Comparison of ENCODE assay signal across 10 cellular contexts in the genomic region with DNA sequence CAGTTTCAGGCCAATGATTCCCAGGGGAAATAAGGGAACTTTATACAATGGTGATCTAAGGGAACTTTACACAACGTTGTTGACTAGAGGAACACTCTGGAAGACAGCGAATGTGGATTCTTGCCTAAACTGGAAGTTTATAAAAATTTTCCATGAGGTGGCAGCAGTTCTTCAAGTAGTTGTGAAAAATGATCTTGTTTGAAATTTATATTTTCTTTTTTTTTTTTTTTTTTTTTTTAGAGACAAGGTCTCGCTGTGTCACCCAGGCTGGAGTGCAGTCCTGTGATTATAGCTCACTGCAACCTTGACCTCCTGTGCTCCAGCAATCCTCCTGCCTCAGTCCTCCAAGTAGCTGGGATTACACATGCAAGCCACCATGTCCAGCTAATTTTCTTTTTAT. TPM values are rescaled to one million over a fixed set of nuclear protein-coding genes. Genes with fewer than 3 reads are reported as not detected.
DNase-seq lines count a peak whose midpoint lies in the region; ATAC-seq, FAIRE-seq and TF ChIP-seq lines count a peak whose summit lies in the region.
"Had no signal": no experiment of that assay in that cellular context is flagged by ENCODE, and none has a peak within 500 bp of the region (broad histone marks: within the 10 kb centered on the region; RNA-seq: fewer than 3 reads in every experiment).

No MANE protein-coding gene starts in this region.

- H4K20me1 ChIP-seq in HepG2 (ENCODE audit: insufficient read depth, low read length) = no peaks in the 10 kb centered on the region

- H3K9me3 ChIP-seq in HepG2 (ENCODE audit: low read length) = no peaks in the 10 kb centered on the region
- H3K9me3 ChIP-seq in mucosa of descending colon = no peaks in the 10 kb centered on the region

- no peak for ATAC-seq in HepG2
- no peak for ATAC-seq in natural killer cell
- no peak for ATAC-seq in HG03354 (IDR thresholded peaks at IDR 0.05; ENCODE audit: poor library complexity, severe bottlenecking, unreplicated experiment)
- ATAC-seq in mucosa of descending colon = no peak

- intact Hi-C loops in HepG2 (cut with micrococcal nuclease; ENCODE audit: unreplicated experiment) = no loop called here
- intact Hi-C loops in natural killer cell (cut with micrococcal nuclease) = no loop called here
- intact Hi-C loops in mucosa of descending colon (cut with DNase I, micrococcal nuclease) = no loop called here

- in situ Hi-C loops in ACHN (cut with HindIII; ENCODE audit: low pct_ligation_motif_present, low pct_unique_long_range_greater_than_20kb, low sequenced_read_pairs) (no loop called here), astrocyte of the spinal cord (cut with HindIII; ENCODE audit: low sequenced_read_pairs) (no loop called here), HepG2 (cut with HindIII; ENCODE audit: extremely low pct_ligation_motif_present, low pct_unique_long_range_greater_than_20kb) (no loop called here)

- TF ChIP-seq RAD21 in HepG2 (CRISPR knock-in tag; IDR thresholded peaks at IDR 0.05) = no peak

- no peaks in the 10 kb centered on the region for H3K79me2 ChIP-seq in HepG2 (ENCODE audit: insufficient read depth, low read length)

- H3K4me3 Mint-ChIP-seq in HFFc6 = no peak overlapping the region
- no peak overlapping the region for H3K4me3 Mint-ChIP-seq in natural killer cell

- peaks cover 1% of the 10 kb centered on the region; the same call in 1 of the 2 replicates for H3K27me3 Mint-ChIP-seq in HFFc6 (ENCODE audit: insufficient read depth)
- H3K27me3 Mint-ChIP-seq in natural killer cell (ENCODE audit: low read depth in 2 of 2) = no peaks in the 10 kb centered on the region

- peaks cover 45% of the 10 kb centered on the region for H3K4me1 ChIP-seq in HepG2 (ENCODE audit: insufficient read depth, low read length)
- H3K4me1 ChIP-seq in mucosa of descending colon (ENCODE audit: low read depth) = no peaks in the 10 kb centered on the region

- H3K27ac ChIP-seq in HepG2 (ENCODE audit: extremely low read length, insufficient read depth, low read length) = no peak overlapping the region

- H3K36me3 ChIP-seq in HepG2 (replicated peaks in 1 of 2; ENCODE audit: control insufficient read depth in 1 of 2, insufficient read depth in 2 of 2, low read length in 2 of 2) (no peaks in the 10 kb centered on the region), mucosa of descending colon (ENCODE audit: low read depth) (no peaks in the 10 kb centered on the region)

- no TSS peak for BruUV-seq in HepG2 (replicated peaks; lab: Mats Ljungman, UMichigan)

- peak; percentile 60 for DNase-seq in ACHN
- DNase-seq in HFFc6 = peak; percentile 41
- peak; percentile 59 for DNase-seq in astrocyte of the spinal cord (ENCODE audit: low read depth, low spot score)
- DNase-seq in HepG2 (ENCODE audit: low spot score) = peak; percentile 46
- no peak for DNase-seq in natural killer cell
- no peak for DNase-seq in NCI-H187 treated with DMSO at 0.1 percent for 48 hours (lab: John Stamatoyannopoulos, UW)
- no peak for DNase-seq in mucosa of descending colon
- DNase-seq: NCI-H2029 treated with DMSO at 0.1 percent for 48 hours; stimulated activated CD4-positive, alpha-beta T cell treated with anti-CD3 and anti-CD28 coated beads, Interleukin-12 subunit alpha, Interleukin-12 subunit beta, amount 100 ng/mL, for 4 hours had no signal

- no peak for TF ChIP-seq EP300 in HepG2 (IDR thresholded peaks at IDR 0.05; ENCODE audit: low read depth in 2 of 2, low read length in 2 of 2)
- TF ChIP-seq EP300 in HepG2 (CRISPR knock-in tag; IDR thresholded peaks at IDR 0.05; ENCODE audit: borderline replicate concordance) = no peak

- no peak overlapping the region for H3K4me2 ChIP-seq in HepG2 (ENCODE audit: low read depth, low read length)

- H3K36me3 Mint-ChIP-seq in HFFc6 (ENCODE audit: low read depth) = no peaks in the 10 kb centered on the region
- no peaks in the 10 kb centered on the region for H3K36me3 Mint-ChIP-seq in natural killer cell

- no peak overlapping the region for H2AFZ ChIP-seq in HepG2 (ENCODE audit: low read length)

- WGBS in HepG2 (ENCODE audit: low lambda C conversion rate) = 33% methylated on average over 3 of the region's 3 CpGs

- TF ChIP-seq CTCF in HFFc6 (IDR thresholded peaks at IDR 0.05) (peak; percentile 63), astrocyte of the spinal cord (IDR thresholded peaks at IDR 0.05; ENCODE audit: low read depth, low read length) (peak; percentile 14), HepG2 (CRISPR knock-in tag; IDR thresholded peaks at IDR 0.05) (0 out of 2 replicates have a peak, but pooled peaks have one; percentile 18), natural killer cell (IDR thresholded peaks at IDR 0.05) (no peak), mucosa of descending colon (IDR thresholded peaks at IDR 0.05) (no peak)

- FAIRE-seq in HepG2 (lab: Jason Lieb, UNC) = no peak

- H3K27me3 ChIP-seq in HepG2 (ENCODE audit: control insufficient read depth in 1 of 2, insufficient read depth in 2 of 2, low read length in 2 of 2) = no peaks in the 10 kb centered on the region

- no peak for TF ChIP-seq POLR2A in HepG2 (IDR thresholded peaks at IDR 0.05; ENCODE audit: insufficient read depth in 1 of 2, low read depth in 2 of 2, low read length in 2 of 2)

- 0 out of 2 replicates have a peak, but pooled peaks cover 6% of the 10 kb centered on the region for H3K4me1 Mint-ChIP-seq in HFFc6 (ENCODE audit: low read depth)
- H3K4me1 Mint-ChIP-seq in natural killer cell = no peaks in the 10 kb centered on the region

- H3K4me3 ChIP-seq in astrocyte of the spinal cord (ENCODE audit: low read depth, low read length) = no peak overlapping the region
- H3K4me3 ChIP-seq in HepG2 (replicated peaks in 1 of 3; ENCODE audit: insufficient read depth in 1 of 3, low read depth in 2 of 3, low read length in 3 of 3) = no peak overlapping the region
- no peak overlapping the region for H3K4me3 ChIP-seq in mucosa of descending colon

- no peak overlapping the region for H3K9ac ChIP-seq in HepG2 (ENCODE audit: insufficient read depth, low read depth, low read length)

- CTCF ChIA-PET in HepG2 (lab: Yijun Ruan, JAX; ENCODE audit: low intra/inter-chr PET ratio, low total read pairs) = no interaction called here

- H3K27ac Mint-ChIP-seq in HFFc6 = no peak overlapping the region
- no peak overlapping the region for H3K27ac Mint-ChIP-seq in natural killer cell

- H3K9me3 Mint-ChIP-seq in HFFc6 (no peaks in the 10 kb centered on the region), natural killer cell (no peaks in the 10 kb centered on the region)

- POLR2A ChIA-PET in HepG2 (lab: Yijun Ruan, JAX) = interaction anchor here (1.3 kb wide), 1 partner anchor 13 kb away, joined by 3 read pairs; no protein-coding TSS in a partner anchor

TF ChIP-seq in HepG2, 621 proteins besides CTCF, POLR2A, EP300 and RAD21 (continues in another document):
- TF ChIP-seq GZF1 (CRISPR knock-in tag; IDR thresholded peaks at IDR 0.05) (no peak), HOXA7 (CRISPR knock-in tag; IDR thresholded peaks at IDR 0.05) (no peak), ZNF30 (CRISPR knock-in tag; IDR thresholded peaks at IDR 0.05) (no peak), PHF8 (CRISPR knock-in tag; IDR thresholded peaks at IDR 0.05) (no peak), RFXAP (CRISPR knock-in tag; IDR thresholded peaks at IDR 0.05; ENCODE audit: borderline replicate concordance) (no peak), ZNF850 (CRISPR knock-in tag; conservative IDR thresholded peaks at IDR 0.05) (no peak), ZFP82 (CRISPR knock-in tag; IDR thresholded peaks at IDR 0.05; ENCODE audit: borderline replicate concordance) (no peak), SP4 (CRISPR knock-in tag; IDR thresholded peaks at IDR 0.05) (no peak), KMT2B (CRISPR knock-in tag; IDR thresholded peaks at IDR 0.05) (no peak), ZFP1 (CRISPR knock-in tag; IDR thresholded peaks at IDR 0.05) (no peak)
- TF ChIP-seq, protein P1, sequence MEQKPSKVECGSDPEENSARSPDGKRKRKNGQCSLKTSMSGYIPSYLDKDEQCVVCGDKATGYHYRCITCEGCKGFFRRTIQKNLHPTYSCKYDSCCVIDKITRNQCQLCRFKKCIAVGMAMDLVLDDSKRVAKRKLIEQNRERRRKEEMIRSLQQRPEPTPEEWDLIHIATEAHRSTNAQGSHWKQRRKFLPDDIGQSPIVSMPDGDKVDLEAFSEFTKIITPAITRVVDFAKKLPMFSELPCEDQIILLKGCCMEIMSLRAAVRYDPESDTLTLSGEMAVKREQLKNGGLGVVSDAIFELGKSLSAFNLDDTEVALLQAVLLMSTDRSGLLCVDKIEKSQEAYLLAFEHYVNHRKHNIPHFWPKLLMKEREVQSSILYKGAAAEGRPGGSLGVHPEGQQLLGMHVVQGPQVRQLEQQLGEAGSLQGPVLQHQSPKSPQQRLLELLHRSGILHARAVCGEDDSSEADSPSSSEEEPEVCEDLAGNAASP (CRISPR knock-in tag; IDR thresholded peaks at IDR 0.05; ENCODE audit: borderline replicate concordance) = no peak

RNA-seq across cellular contexts. Expression of gene GTF2I, which starts 32.1 kb away (rescaled TPM):
- total RNA-seq in HFFc6 (2021; fragmentation: NEBNext Ultra II Directional; extraction: Animal tissue kit (Norgen Biotek cat#: 25700)) = 100 to 1,000 TPM; 139 to 152 (median 151) TPM
- total RNA-seq in HepG2 (2016; rRNA removed; fragmentation: Illumina TruSeq; extraction: Trizol) (120 and 125 TPM in 2 replicates), natural killer cell (100 to 1,000 TPM; 153 to 222 (median 188) TPM), mucosa of descending colon (100 to 1,000 TPM; 111 to 220 (median 130) TPM)
- total RNA-seq in HepG2 (2016; cell fraction: cytosol; rRNA removed; fragmentation: Illumina TruSeq; extraction: Trizol; ENCODE audit: low read depth) = 37.3 and 58.3 TPM in 2 replicates
- total RNA-seq in HepG2 (2016; cell fraction: insoluble cytoplasmic fraction; rRNA removed; fragmentation: Illumina TruSeq; extraction: Trizol) = 103 and 117 TPM in 2 replicates
- 54.3 and 54.7 TPM in 2 replicates for total RNA-seq in HepG2 (2016; cell fraction: membrane; rRNA removed; fragmentation: Illumina TruSeq; extraction: Trizol)
- total RNA-seq in HepG2 (2016; cell fraction: nucleus; rRNA removed; fragmentation: Illumina TruSeq; extraction: Trizol) = 134 and 149 TPM in 2 replicates
- 53.1 and 74.6 TPM in 2 replicates for polyA plus RNA-seq in HepG2 (2011; rRNA removed)
- polyA plus RNA-seq in HepG2 (2011; cell fraction: cytosol; rRNA removed) = 16.3 and 16.6 TPM in 2 replicates
- 287 and 329 TPM in 2 replicates for polyA plus RNA-seq in HepG2 (2011; cell fraction: nucleus; rRNA removed)
- 103 and 123 TPM in 2 replicates for polyA plus RNA-seq in HepG2 (2012)
- polyA plus RNA-seq in HepG2 (2016; cell fraction: cytosol; fragmentation: Illumina TruSeq; extraction: Trizol; ENCODE audit: low read depth) = 4.7 and 5.5 TPM in 2 replicates
- polyA plus RNA-seq in HepG2 (2016; cell fraction: insoluble cytoplasmic fraction; fragmentation: Illumina TruSeq; extraction: Trizol; ENCODE audit: low read depth) = 82.1 and 105 TPM in 2 replicates
- 9.2 and 14.0 TPM in 2 replicates for polyA plus RNA-seq in HepG2 (2016; cell fraction: membrane; fragmentation: Illumina TruSeq; extraction: Trizol; ENCODE audit: low read depth)
- 246 and 264 TPM in 2 replicates for polyA plus RNA-seq in HepG2 (2016; cell fraction: nucleus; fragmentation: Illumina TruSeq; extraction: Trizol; ENCODE audit: insufficient read depth, low read depth)
- 39.7 and 41.1 TPM in 2 replicates for polyA minus RNA-seq in HepG2 (2011; rRNA and poly(A)+ RNA removed; ENCODE audit: low replicate concordance)
- 41.3 and 45.4 TPM in 2 replicates for polyA minus RNA-seq in HepG2 (2011; cell fraction: cytosol; rRNA and poly(A)+ RNA removed)
- 206 and 208 TPM in 2 replicates for polyA minus RNA-seq in HepG2 (2011; cell fraction: nucleus; rRNA and poly(A)+ RNA removed)

Comparison
In these comparisons a context has a peak if more than half of its experiments do, and no peak if none do; other contexts are left out.
1. DNase-seq: peak in ACHN (single experiment), HFFc6 (single experiment), astrocyte of the spinal cord (single experiment) and HepG2 (single experiment); none in natural killer cell (single experiment), NCI-H187 treated with DMSO at 0.1 percent for 48 hours (single experiment) and mucosa of descending colon (0 of 3).
2. CTCF ChIP-seq: peak in HFFc6 (single experiment), astrocyte of the spinal cord (single experiment) and HepG2 (single experiment); none in natural killer cell (single experiment) and mucosa of descending colon (single experiment).